Comparison of ENCODE assay signal across 8 cellular contexts in the genomic region with DNA sequence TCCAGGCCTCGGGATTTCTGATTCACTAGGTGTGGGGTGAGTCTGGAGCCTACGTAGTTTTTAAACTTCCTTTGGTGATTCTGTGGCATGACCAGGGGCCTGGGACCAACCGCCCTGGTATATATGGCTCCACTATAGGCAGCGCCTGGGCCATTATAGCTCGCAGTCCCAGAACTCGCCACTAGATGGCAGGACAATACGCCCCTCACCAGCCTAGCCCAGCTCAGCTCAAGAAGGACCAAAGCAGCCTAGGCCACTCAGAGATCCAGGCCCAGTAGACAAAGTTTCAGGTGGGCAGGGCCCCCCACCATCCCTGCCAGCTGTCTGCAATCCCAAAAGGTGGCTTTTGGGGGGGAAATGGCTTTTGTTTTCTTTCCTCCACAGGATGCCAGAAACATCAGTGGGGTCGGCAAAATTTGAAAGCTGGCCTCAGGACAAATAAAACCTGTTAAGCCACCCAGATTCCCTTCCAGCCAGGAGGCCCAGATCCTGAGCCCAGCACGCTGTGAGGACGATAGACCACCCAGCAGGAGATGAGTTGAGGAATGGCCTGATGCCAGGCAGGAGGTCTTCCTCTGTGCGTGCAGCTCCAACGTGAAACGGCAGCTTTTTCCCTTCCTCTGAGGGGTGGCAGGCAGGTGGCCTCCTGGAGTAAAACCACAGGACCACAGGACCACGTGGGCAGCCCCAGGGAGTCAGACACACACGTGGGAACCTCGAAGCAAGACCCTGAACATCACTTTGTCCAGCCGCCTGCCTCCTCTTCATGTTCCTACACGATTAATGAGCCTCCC. TPM values are rescaled to one million over a fixed set of nuclear protein-coding genes. Genes with fewer than 3 reads are reported as not detected.
A peak's percentile ranks its signal among the peaks of the same experiment; 100 is the strongest.
DNase-seq lines count a peak whose midpoint lies in the region; ATAC-seq and TF ChIP-seq lines count a peak whose summit lies in the region.

No MANE protein-coding gene starts in this region.

- peak; percentile 94 for TF ChIP-seq CTCF in AG09319 (IDR thresholded peaks at IDR 0.05; ENCODE audit: low read depth, low read length)
- peak; percentile 97 for TF ChIP-seq CTCF in GM20000 (IDR thresholded peaks at IDR 0.05; ENCODE audit: extremely low read depth, missing control alignments)
- TF ChIP-seq CTCF in NB4 (IDR thresholded peaks at IDR 0.05; ENCODE audit: low read depth, low read length) = peak; percentile 93
- peak; percentile 84 to 94 (median 91) for TF ChIP-seq CTCF in adrenal gland (IDR thresholded peaks at IDR 0.05)
- peak; percentile 92 for TF ChIP-seq CTCF in left ventricle myocardium inferior (IDR thresholded peaks at IDR 0.05; ENCODE audit: borderline replicate concordance)
- TF ChIP-seq CTCF in gastrocnemius medialis (IDR thresholded peaks at IDR 0.05 in 4 of 5, conservative IDR thresholded peaks at IDR 0.05 in 1 of 5) = peak; percentile 19 to 73 (median 58)

- TF ChIP-seq POLR2A in NB4 (IDR thresholded peaks at IDR 0.05; ENCODE audit: extremely low read depth, insufficient read length) (no peak), adrenal gland (IDR thresholded peaks at IDR 0.05) (no peak), gastrocnemius medialis (IDR thresholded peaks at IDR 0.05) (no peak)

- H3K4me1 ChIP-seq in adrenal gland (replicated peaks in 1 of 2) (no peaks in the 10 kb centered on the region), left ventricle myocardium inferior (no peaks in the 10 kb centered on the region), gastrocnemius medialis (no peaks in the 10 kb centered on the region)

- H3K36me3 ChIP-seq in adrenal gland (replicated peaks in 1 of 2) = no peaks in the 10 kb centered on the region
- no peaks in the 10 kb centered on the region for H3K36me3 ChIP-seq in left ventricle myocardium inferior
- no peaks in the 10 kb centered on the region for H3K36me3 ChIP-seq in gastrocnemius medialis

- DNase-seq in AG09319 (ENCODE audit: extremely low read depth, low read depth) = peak; percentile 23
- peak; percentile 86 for DNase-seq in GM20000 (ENCODE audit: low spot score)
- peak; percentile 65 for DNase-seq in NB4 (ENCODE audit: low read depth)
- DNase-seq in T-helper 2 cell = peak; percentile 8 to 62 (median 40)
- peak; percentile 51 to 92 (median 79) for DNase-seq in adrenal gland
- peak; percentile 68 for DNase-seq in left ventricle myocardium inferior
- DNase-seq in gastrocnemius medialis = peak; percentile 11 to 17
- no peak for DNase-seq in DMS153 (lab: John Stamatoyannopoulos, UW)

- 36 to 59% (median 39%) methylated on average over 9 to 18 of the region's 18 CpGs for WGBS in adrenal gland, 4 donors

- intact Hi-C loops in adrenal gland (cut with DNase I) (loop anchor here (5.0 to 10.0 kb wide), 3 partner anchors 144 to 176 kb away; no protein-coding TSS in a partner anchor), left ventricle myocardium inferior (cut with micrococcal nuclease) (loop anchor here (5.0 to 10.0 kb wide), 2 partner anchors 86 to 144 kb away; no protein-coding TSS in a partner anchor), gastrocnemius medialis (cut with DNase I; ENCODE audit: low total_unique reads) (loop anchor here (2.0 to 10.0 kb wide), 2 partner anchors 146 to 176 kb away; no protein-coding TSS in a partner anchor)

- ATAC-seq in gastrocnemius medialis = peak in 1 of 2 donors; percentile 53

- H3K4me3 ChIP-seq in NB4 (ENCODE audit: low read depth, low read length) = no peak overlapping the region
- H3K4me3 ChIP-seq in adrenal gland = no peak overlapping the region
- no peak overlapping the region for H3K4me3 ChIP-seq in left ventricle myocardium inferior
- H3K4me3 ChIP-seq in gastrocnemius medialis = no peak overlapping the region

- H3K27ac ChIP-seq in adrenal gland (no peak overlapping the region), left ventricle myocardium inferior (replicated peaks) (no peak overlapping the region), gastrocnemius medialis (no peak overlapping the region)

- no peaks in the 10 kb centered on the region for H3K27me3 ChIP-seq in adrenal gland
- peaks cover under 1% of the 10 kb centered on the region for H3K27me3 ChIP-seq in left ventricle myocardium inferior (ENCODE audit: low read depth)
- no peaks in the 10 kb centered on the region for H3K27me3 ChIP-seq in gastrocnemius medialis

- no peaks in the 10 kb centered on the region for H3K9me3 ChIP-seq in adrenal gland (replicated peaks in 1 of 3)
- H3K9me3 ChIP-seq in left ventricle myocardium inferior (replicated peaks) = peaks cover 10% of the 10 kb centered on the region
- no peaks in the 10 kb centered on the region for H3K9me3 ChIP-seq in gastrocnemius medialis

- in situ Hi-C loops in gastrocnemius medialis (cut with MboI; ENCODE audit: low sequenced_read_pairs in 4 of 4) = loop anchor here in 3 of 4 donors (5.0 to 25.0 kb wide), 3 partner anchors 174 to 309 kb away; a partner anchor contains a TSS

RNA-seq across cellular contexts. Expression of a gene that starts 24.8 kb away (rescaled TPM):
- total RNA-seq in adrenal gland = 10 to 100 TPM; 25.0 to 46.5 (median 35.8) TPM
- 10 to 100 TPM; 14.6 to 35.9 (median 19.7) TPM for polyA plus RNA-seq in adrenal gland
- total RNA-seq in left ventricle myocardium inferior = 4.1 TPM
- total RNA-seq in gastrocnemius medialis = 1 to 10 TPM in 2 of 4 donors, under 1 TPM in 1, not detected in 1; 0.73 to 2.7 (median 1.8) TPM
